ENCODE assay signal across 18 cellular contexts in the genomic region with DNA sequence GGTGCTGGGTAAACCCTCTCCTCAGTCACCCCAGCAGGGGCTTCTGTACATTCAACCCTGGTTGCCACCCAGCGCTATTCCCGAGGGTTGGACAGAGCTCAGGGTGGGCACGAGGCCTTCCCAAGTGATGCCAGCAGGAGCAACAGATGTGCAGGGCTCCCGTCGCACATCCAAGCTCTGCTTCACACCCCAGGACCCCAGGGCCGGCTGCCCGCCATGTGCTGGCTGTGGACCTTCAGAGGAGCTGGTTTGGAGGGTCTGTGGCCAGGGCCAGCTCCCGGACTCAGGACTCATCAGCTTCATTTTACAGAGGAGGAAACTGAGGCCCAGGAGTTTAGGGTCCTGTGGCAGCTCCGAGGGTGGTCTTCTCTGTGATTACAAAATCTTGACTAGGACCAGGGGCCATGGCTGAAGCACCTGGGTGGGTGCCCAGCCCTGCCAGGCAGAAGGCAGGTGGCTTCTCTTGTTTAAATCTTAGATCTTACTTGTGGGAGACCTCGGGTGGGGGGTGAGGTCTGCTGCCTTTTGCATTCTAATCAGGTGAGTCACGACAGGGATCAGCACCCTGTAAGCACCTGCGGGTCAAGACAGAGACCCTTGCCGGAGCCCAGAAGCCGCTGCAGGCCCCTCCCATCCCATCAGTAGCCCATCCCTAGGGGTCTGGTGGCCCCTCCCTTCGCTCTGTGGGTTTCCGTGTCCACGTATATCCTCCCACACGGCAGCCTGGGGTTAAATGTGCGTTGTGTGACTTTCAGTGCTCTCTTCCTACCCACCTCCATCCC. TPM values are rescaled to one million over a fixed set of nuclear protein-coding genes. Genes with fewer than 3 reads are reported as not detected.
DNase-seq lines count a peak whose midpoint lies in the region; ATAC-seq and TF ChIP-seq lines count a peak whose summit lies in the region.
"Had no signal": no experiment of that assay in that cellular context is flagged by ENCODE, and none has a peak within 500 bp of the region (broad histone marks: within the 10 kb centered on the region; RNA-seq: fewer than 3 reads in every experiment).

No MANE protein-coding gene starts in this region.

- no peak overlapping the region for H3K27ac Mint-ChIP-seq in activated naive CD4-positive, alpha-beta T cell treated with anti-CD3 and anti-CD28 coated beads, Interleukin-2, amount 10 ng/mL, durations not matched to agents 7 days and 5 days
- no peak overlapping the region for H3K27ac Mint-ChIP-seq in activated naive CD4-positive, alpha-beta T cell treated with anti-CD3 and anti-CD28 coated beads, Interleukin-2, amount 50 U/mL, for 72 hours
- H3K27ac Mint-ChIP-seq in naive B cell: peak overlapping the region in 1 of 6 donors; percentile 76
- no peak overlapping the region for H3K27ac Mint-ChIP-seq in type B pancreatic cell
- H3K27ac Mint-ChIP-seq: CD4-positive, alpha-beta memory T cell; GM23338; HFFc6 had no signal

- TF ChIP-seq EP300 in gastroesophageal sphincter (IDR thresholded peaks at IDR 0.05): no peak

- peaks cover 5% of the 10 kb centered on the region for H3K36me3 Mint-ChIP-seq in activated naive CD4-positive, alpha-beta T cell treated with anti-CD3 and anti-CD28 coated beads, Interleukin-2, amount 10 ng/mL, durations not matched to agents 7 days and 5 days
- H3K36me3 Mint-ChIP-seq in activated naive CD4-positive, alpha-beta T cell treated with anti-CD3 and anti-CD28 coated beads, Interleukin-2, amount 50 U/mL, for 72 hours: no peaks in the 10 kb centered on the region
- H3K36me3 Mint-ChIP-seq in naive B cell (no peaks in the 10 kb centered on the region), type B pancreatic cell (no peaks in the 10 kb centered on the region)

- H3K27ac ChIP-seq in RWPE1 (peak overlapping the region; percentile 88), gastroesophageal sphincter (no peak overlapping the region)

- TF ChIP-seq CTCF in RWPE1 (conservative IDR thresholded peaks at IDR 0.05; ENCODE audit: low read depth) (no peak), type B pancreatic cell (conservative IDR thresholded peaks at IDR 0.05) (no peak), gastroesophageal sphincter (IDR thresholded peaks at IDR 0.05) (no peak)

- no peaks in the 10 kb centered on the region for H3K27me3 ChIP-seq in gastroesophageal sphincter

- H3K9me3 ChIP-seq in gastroesophageal sphincter: no peaks in the 10 kb centered on the region

- POLR2A ChIA-PET in RWPE1 (lab: Yijun Ruan, JAX; ENCODE audit: low non-redundant PET): no interaction called here

- no peaks in the 10 kb centered on the region for H3K9me3 Mint-ChIP-seq in activated naive CD4-positive, alpha-beta T cell treated with anti-CD3 and anti-CD28 coated beads, Interleukin-2, amount 10 ng/mL, durations not matched to agents 7 days and 5 days
- H3K9me3 Mint-ChIP-seq in activated naive CD4-positive, alpha-beta T cell treated with anti-CD3 and anti-CD28 coated beads, Interleukin-2, amount 50 U/mL, for 72 hours: no peaks in the 10 kb centered on the region
- H3K9me3 Mint-ChIP-seq in naive B cell (no peaks in the 10 kb centered on the region), type B pancreatic cell (no peaks in the 10 kb centered on the region)
- H3K9me3 Mint-ChIP-seq: CD4-positive, alpha-beta memory T cell; GM23338; HFFc6 had no signal

- peaks cover 58% of the 10 kb centered on the region for H3K27me3 Mint-ChIP-seq in activated naive CD4-positive, alpha-beta T cell treated with anti-CD3 and anti-CD28 coated beads, Interleukin-2, amount 10 ng/mL, durations not matched to agents 7 days and 5 days
- H3K27me3 Mint-ChIP-seq in naive B cell (peaks cover 0 to 3% (median 0%) of the 10 kb centered on the region in 3 donors), type B pancreatic cell (peaks cover 3% of the 10 kb centered on the region)
- H3K27me3 Mint-ChIP-seq: CD4-positive, alpha-beta memory T cell had no signal

- DNase-seq in activated naive CD4-positive, alpha-beta T cell treated with anti-CD3 and anti-CD28 coated beads, Interleukin-2, amount 10 ng/mL, durations not matched to agents 7 days and 5 days: no peak
- DNase-seq in activated naive CD4-positive, alpha-beta T cell treated with anti-CD3 and anti-CD28 coated beads, Interleukin-2, amount 50 U/mL, for 72 hours (ENCODE audit: low spot score in 2 of 2): no peak
- DNase-seq in RWPE1 (ENCODE audit: low spot score) (no peak), naive B cell (no peak), type B pancreatic cell (ENCODE audit: extremely low spot score, unreplicated experiment) (no peak), NCI-H2107 treated with DMSO at 0.1 percent for 48 hours (lab: John Stamatoyannopoulos, UW; ENCODE audit: unreplicated experiment) (no peak)
- no peak for DNase-seq in activated CD4-positive, alpha-beta T cell treated with anti-CD3 and anti-CD28 coated beads, Interleukin-2, amount 50 U/mL, for 1 hour
- DNase-seq: CD4-positive, alpha-beta memory T cell; DMS79 treated with DMSO at 0.1 percent for 48 hours; HFFc6; Karpas-422; NCI-H1105 treated with DMSO at 0.1 percent for 48 hours; NCI-H187 treated with DMSO at 0.1 percent for 48 hours; NCI-H2171; NCI-H446 treated with DMSO at 0.1 percent for 48 hours; SIG-M5 had no signal

- no peaks in the 10 kb centered on the region for H3K36me3 ChIP-seq in gastroesophageal sphincter

- ATAC-seq in activated naive CD4-positive, alpha-beta T cell treated with anti-CD3 and anti-CD28 coated beads, Interleukin-2, amount 50 U/mL, for 72 hours: no peak
- ATAC-seq in naive B cell (ENCODE audit: low read depth in 2 of 2) (no peak), gastroesophageal sphincter (no peak)
- ATAC-seq: GM23338 had no signal

- TF ChIP-seq POLR2A in gastroesophageal sphincter (IDR thresholded peaks at IDR 0.05): no peak

- WGBS in gastroesophageal sphincter (ENCODE audit: low coverage in 1 of 2), 2 donors: 89 to 90% methylated on average over 9 to 10 of the region's 19 CpGs

- no peak overlapping the region for H3K4me3 ChIP-seq in gastroesophageal sphincter
- H3K4me3 ChIP-seq: GM23338 had no signal

- peak overlapping the region; percentile 68 for H3K4me3 Mint-ChIP-seq in activated naive CD4-positive, alpha-beta T cell treated with anti-CD3 and anti-CD28 coated beads, Interleukin-2, amount 10 ng/mL, durations not matched to agents 7 days and 5 days
- H3K4me3 Mint-ChIP-seq in naive B cell (peak overlapping the region in 6 of 8 donors; percentile 12 to 85 (median 63)), type B pancreatic cell (peak overlapping the region; percentile 75)
- H3K4me3 Mint-ChIP-seq: GM23338, HFFc6 had no signal

- peaks cover 0 to 46% (median 23%) of the 10 kb centered on the region in 3 donors for H3K4me1 ChIP-seq in gastroesophageal sphincter

- peaks cover 20% of the 10 kb centered on the region for H3K4me1 Mint-ChIP-seq in activated naive CD4-positive, alpha-beta T cell treated with anti-CD3 and anti-CD28 coated beads, Interleukin-2, amount 10 ng/mL, durations not matched to agents 7 days and 5 days
- H3K4me1 Mint-ChIP-seq in naive B cell: peaks cover 4 to 19% (median 11%) of the 10 kb centered on the region in 3 donors
- peaks cover 8% of the 10 kb centered on the region for H3K4me1 Mint-ChIP-seq in type B pancreatic cell (ENCODE audit: unreplicated experiment)

- CTCF ChIA-PET in activated naive CD4-positive, alpha-beta T cell treated with anti-CD3 and anti-CD28 coated beads, Interleukin-2, amount 10 ng/mL, durations not matched to agents 7 days and 5 days (lab: Charles Lee): no interaction called here
- CTCF ChIA-PET in RWPE1 (lab: Yijun Ruan, JAX): interaction anchor here (0.8 to 1.6 kb wide), 4 partner anchors 16 to 105 kb away, joined by 3 to 6 read pairs (median 4); no protein-coding TSS in a partner anchor

RNA-seq across cellular contexts. Expression of a gene that starts 2.1 kb away (rescaled TPM):
- 10 to 100 TPM; 19.5 to 74.7 TPM for total RNA-seq in activated naive CD4-positive, alpha-beta T cell treated with anti-CD3 and anti-CD28 coated beads, Interleukin-2, amount 50 U/mL, for 72 hours
- polyA plus RNA-seq in naive B cell (ENCODE audit: low read depth in 6 of 6): 10 to 100 TPM in 1 of 6 donors, 1 to 10 TPM in 5; 1.9 to 15.6 (median 5.8) TPM
- total RNA-seq in type B pancreatic cell (ENCODE audit: low replicate concordance) (44.7 and 57.6 TPM in 2 replicates), gastroesophageal sphincter (10 to 100 TPM; 18.8 to 28.7 (median 24.5) TPM)
